18 cellular contexts compared by ENCODE assay signal in genomic region chr17:80109066-80109618, GRCh38.
"Had no signal": no experiment of that assay in that cellular context is flagged by ENCODE, and none has a peak within 500 bp of the region (broad histone marks: within the 10 kb centered on the region; RNA-seq: fewer than 3 reads in every experiment).

No MANE protein-coding gene starts in this region.

- H3K9me3 Mint-ChIP-seq: activated naive CD4-positive, alpha-beta T cell treated with anti-CD3 and anti-CD28 coated beads, Interleukin-2, amount 50 U/mL, for 24 hours; dendritic cell treated with granulocyte-macrophage colony-stimulating factor and Interleukin-4, amounts not matched to agents 40 ng/mL and 50 ng/mL, for 4 days; natural killer cell; stimulated activated naive CD8-positive, alpha-beta T cell treated with anti-CD3 and anti-CD28 coated beads, Interleukin-15, amount 100 ng/mL, for 72 hours; T-helper 2 cell treated with Interferon-gamma antibody and Interleukin-4, amounts not matched to agents 5 μg/mL and 100 μg/mL, for 36 hours had no signal

- H3K4me1 Mint-ChIP-seq: activated naive CD4-positive, alpha-beta T cell treated with anti-CD3 and anti-CD28 coated beads, Interleukin-2, amount 50 U/mL, for 24 hours; natural killer cell; stimulated activated naive CD8-positive, alpha-beta T cell treated with anti-CD3 and anti-CD28 coated beads, Interleukin-15, amount 100 ng/mL, for 72 hours had no signal

- H3K27me3 Mint-ChIP-seq: activated naive CD4-positive, alpha-beta T cell treated with anti-CD3 and anti-CD28 coated beads, Interleukin-2, amount 50 U/mL, for 24 hours; dendritic cell treated with granulocyte-macrophage colony-stimulating factor and Interleukin-4, amounts not matched to agents 40 ng/mL and 50 ng/mL, for 4 days; stimulated activated naive CD8-positive, alpha-beta T cell treated with anti-CD3 and anti-CD28 coated beads, Interleukin-15, amount 100 ng/mL, for 72 hours had no signal

- DNase-seq: amniotic stem cell; body of pancreas; effector memory CD4-positive, alpha-beta T cell; heart right ventricle; natural killer cell; small intestine; stimulated activated naive CD8-positive, alpha-beta T cell treated with anti-CD3 and anti-CD28 coated beads, Interleukin-15, amount 100 ng/mL, for 72 hours; testis; upper lobe of left lung had no signal

- H3K36me3 Mint-ChIP-seq: activated naive CD4-positive, alpha-beta T cell treated with anti-CD3 and anti-CD28 coated beads, Interleukin-2, amount 50 U/mL, for 24 hours; natural killer cell had no signal

- H3K27ac Mint-ChIP-seq: activated naive CD4-positive, alpha-beta T cell treated with anti-CD3 and anti-CD28 coated beads, Interleukin-2, amount 50 U/mL, for 24 hours; dendritic cell treated with granulocyte-macrophage colony-stimulating factor and Interleukin-4, amounts not matched to agents 40 ng/mL and 50 ng/mL, for 4 days; natural killer cell; T-helper 2 cell treated with Interferon-gamma antibody and Interleukin-4, amounts not matched to agents 5 μg/mL and 100 μg/mL, for 36 hours had no signal

- H3K4me3 ChIP-seq: body of pancreas, heart right ventricle, right atrium auricular region, SJSA1, testis, upper lobe of left lung had no signal

- H3K4me3 Mint-ChIP-seq: activated naive CD4-positive, alpha-beta T cell treated with anti-CD3 and anti-CD28 coated beads, Interleukin-2, amount 50 U/mL, for 24 hours; dendritic cell treated with granulocyte-macrophage colony-stimulating factor and Interleukin-4, amounts not matched to agents 40 ng/mL and 50 ng/mL, for 4 days; natural killer cell; stimulated activated naive CD8-positive, alpha-beta T cell treated with anti-CD3 and anti-CD28 coated beads, Interleukin-15, amount 100 ng/mL, for 72 hours; T-helper 2 cell treated with Interferon-gamma antibody and Interleukin-4, amounts not matched to agents 5 μg/mL and 100 μg/mL, for 36 hours had no signal

- FAIRE-seq: frontal cortex, small intestine had no signal

- H3K4me1 ChIP-seq: body of pancreas, right atrium auricular region, SJSA1 had no signal

- ATAC-seq: activated CD4-positive, CD25-positive, alpha-beta regulatory T cell treated with anti-CD3 and anti-CD28 coated beads, Interleukin-2, amount 50 U/mL, for 24 hours; body of pancreas; heart right ventricle; left lobe of liver; natural killer cell; stimulated activated naive CD8-positive, alpha-beta T cell treated with anti-CD3 and anti-CD28 coated beads, Interleukin-15, amount 100 ng/mL, for 72 hours had no signal

- H3K36me3 ChIP-seq: right atrium auricular region, SJSA1 had no signal

- H3K27ac ChIP-seq: body of pancreas, epithelial cell of prostate, heart right ventricle, right atrium auricular region, SJSA1, testis, upper lobe of left lung had no signal

- H3K9me3 ChIP-seq: body of pancreas, heart right ventricle, right atrium auricular region, SJSA1, testis, upper lobe of left lung had no signal

- H3K27me3 ChIP-seq: body of pancreas, heart right ventricle, right atrium auricular region, SJSA1, testis, upper lobe of left lung had no signal
